Comparison of ENCODE assay signal across 2 cellular contexts in the genomic region with DNA sequence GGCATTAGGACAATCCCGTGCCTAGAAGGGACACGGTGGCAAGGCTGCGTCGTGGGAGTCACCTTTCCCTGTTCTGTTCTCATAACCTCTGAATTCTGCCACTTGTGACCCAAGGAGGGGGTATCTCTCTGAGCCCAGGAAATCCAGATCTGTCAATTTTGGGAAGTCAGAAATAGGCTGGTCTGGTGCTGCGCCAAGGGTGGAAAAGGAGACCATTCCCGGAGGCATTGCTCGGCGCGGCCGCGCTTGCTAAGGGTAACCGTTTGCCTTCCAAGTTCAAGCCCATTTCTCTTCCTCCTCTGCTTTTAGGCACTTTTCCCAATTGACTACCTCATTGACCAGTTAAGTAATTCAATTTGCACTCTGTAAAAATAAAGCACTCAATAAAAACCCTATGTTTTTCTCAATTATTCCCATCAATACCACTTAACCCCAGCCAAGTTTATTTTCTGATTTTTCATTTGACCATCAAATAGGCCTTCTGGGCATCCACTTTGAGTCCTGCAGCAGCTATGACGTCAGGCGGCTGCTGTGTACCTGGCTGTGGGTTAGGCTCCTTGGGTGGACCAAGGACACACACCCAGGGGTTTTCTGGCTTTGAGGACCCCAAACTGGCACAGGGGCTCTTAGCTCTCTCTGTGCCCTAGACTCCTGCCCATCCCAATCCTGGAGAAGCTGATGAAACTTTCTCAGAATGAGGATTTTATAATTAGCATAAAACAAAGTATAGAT.
TF ChIP-seq lines count a peak whose summit lies in the region.

No MANE protein-coding gene starts in this region.

TF ChIP-seq in SK-N-SH, 30 proteins besides CTCF, POLR2A, EP300 and RAD21 (continued from another document):
- TF ChIP-seq, protein P1, sequence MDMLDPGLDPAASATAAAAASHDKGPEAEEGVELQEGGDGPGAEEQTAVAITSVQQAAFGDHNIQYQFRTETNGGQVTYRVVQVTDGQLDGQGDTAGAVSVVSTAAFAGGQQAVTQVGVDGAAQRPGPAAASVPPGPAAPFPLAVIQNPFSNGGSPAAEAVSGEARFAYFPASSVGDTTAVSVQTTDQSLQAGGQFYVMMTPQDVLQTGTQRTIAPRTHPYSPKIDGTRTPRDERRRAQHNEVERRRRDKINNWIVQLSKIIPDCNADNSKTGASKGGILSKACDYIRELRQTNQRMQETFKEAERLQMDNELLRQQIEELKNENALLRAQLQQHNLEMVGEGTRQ (IDR thresholded peaks at IDR 0.05; ENCODE audit: borderline replicate concordance, low read depth, low read length): no peak
- TF ChIP-seq, protein P2, sequence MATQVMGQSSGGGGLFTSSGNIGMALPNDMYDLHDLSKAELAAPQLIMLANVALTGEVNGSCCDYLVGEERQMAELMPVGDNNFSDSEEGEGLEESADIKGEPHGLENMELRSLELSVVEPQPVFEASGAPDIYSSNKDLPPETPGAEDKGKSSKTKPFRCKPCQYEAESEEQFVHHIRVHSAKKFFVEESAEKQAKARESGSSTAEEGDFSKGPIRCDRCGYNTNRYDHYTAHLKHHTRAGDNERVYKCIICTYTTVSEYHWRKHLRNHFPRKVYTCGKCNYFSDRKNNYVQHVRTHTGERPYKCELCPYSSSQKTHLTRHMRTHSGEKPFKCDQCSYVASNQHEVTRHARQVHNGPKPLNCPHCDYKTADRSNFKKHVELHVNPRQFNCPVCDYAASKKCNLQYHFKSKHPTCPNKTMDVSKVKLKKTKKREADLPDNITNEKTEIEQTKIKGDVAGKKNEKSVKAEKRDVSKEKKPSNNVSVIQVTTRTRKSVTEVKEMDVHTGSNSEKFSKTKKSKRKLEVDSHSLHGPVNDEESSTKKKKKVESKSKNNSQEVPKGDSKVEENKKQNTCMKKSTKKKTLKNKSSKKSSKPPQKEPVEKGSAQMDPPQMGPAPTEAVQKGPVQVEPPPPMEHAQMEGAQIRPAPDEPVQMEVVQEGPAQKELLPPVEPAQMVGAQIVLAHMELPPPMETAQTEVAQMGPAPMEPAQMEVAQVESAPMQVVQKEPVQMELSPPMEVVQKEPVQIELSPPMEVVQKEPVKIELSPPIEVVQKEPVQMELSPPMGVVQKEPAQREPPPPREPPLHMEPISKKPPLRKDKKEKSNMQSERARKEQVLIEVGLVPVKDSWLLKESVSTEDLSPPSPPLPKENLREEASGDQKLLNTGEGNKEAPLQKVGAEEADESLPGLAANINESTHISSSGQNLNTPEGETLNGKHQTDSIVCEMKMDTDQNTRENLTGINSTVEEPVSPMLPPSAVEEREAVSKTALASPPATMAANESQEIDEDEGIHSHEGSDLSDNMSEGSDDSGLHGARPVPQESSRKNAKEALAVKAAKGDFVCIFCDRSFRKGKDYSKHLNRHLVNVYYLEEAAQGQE (IDR thresholded peaks at IDR 0.05; ENCODE audit: low read depth, low read length): no peak
- TF ChIP-seq JUND (IDR thresholded peaks at IDR 0.05) (no peak), ELF1 (IDR thresholded peaks at IDR 0.05) (no peak), YY1 (IDR thresholded peaks at IDR 0.05; ENCODE audit: low read depth) (no peak), GATA2 (CRISPR knock-in tag; IDR thresholded peaks at IDR 0.05) (no peak), NRF1 (IDR thresholded peaks at IDR 0.05; ENCODE audit: low read depth, low read length) (no peak), NFIC (IDR thresholded peaks at IDR 0.05; ENCODE audit: borderline replicate concordance) (no peak), RFX5 (IDR thresholded peaks at IDR 0.05; ENCODE audit: low read length) (no peak), POLR2AphosphoS5 (IDR thresholded peaks at IDR 0.05; ENCODE audit: low read depth, low read length) (no peak), CHD2 (IDR thresholded peaks at IDR 0.05; ENCODE audit: low read length, partially characterized antibody) (no peak), SIN3A (IDR thresholded peaks at IDR 0.05; ENCODE audit: borderline replicate concordance, low read depth, low read length) (no peak)
- TF ChIP-seq, protein P3, sequence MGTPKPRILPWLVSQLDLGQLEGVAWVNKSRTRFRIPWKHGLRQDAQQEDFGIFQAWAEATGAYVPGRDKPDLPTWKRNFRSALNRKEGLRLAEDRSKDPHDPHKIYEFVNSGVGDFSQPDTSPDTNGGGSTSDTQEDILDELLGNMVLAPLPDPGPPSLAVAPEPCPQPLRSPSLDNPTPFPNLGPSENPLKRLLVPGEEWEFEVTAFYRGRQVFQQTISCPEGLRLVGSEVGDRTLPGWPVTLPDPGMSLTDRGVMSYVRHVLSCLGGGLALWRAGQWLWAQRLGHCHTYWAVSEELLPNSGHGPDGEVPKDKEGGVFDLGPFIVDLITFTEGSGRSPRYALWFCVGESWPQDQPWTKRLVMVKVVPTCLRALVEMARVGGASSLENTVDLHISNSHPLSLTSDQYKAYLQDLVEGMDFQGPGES (IDR thresholded peaks at IDR 0.05; ENCODE audit: low read depth, low read length): no peak
- TF ChIP-seq, protein P4, sequence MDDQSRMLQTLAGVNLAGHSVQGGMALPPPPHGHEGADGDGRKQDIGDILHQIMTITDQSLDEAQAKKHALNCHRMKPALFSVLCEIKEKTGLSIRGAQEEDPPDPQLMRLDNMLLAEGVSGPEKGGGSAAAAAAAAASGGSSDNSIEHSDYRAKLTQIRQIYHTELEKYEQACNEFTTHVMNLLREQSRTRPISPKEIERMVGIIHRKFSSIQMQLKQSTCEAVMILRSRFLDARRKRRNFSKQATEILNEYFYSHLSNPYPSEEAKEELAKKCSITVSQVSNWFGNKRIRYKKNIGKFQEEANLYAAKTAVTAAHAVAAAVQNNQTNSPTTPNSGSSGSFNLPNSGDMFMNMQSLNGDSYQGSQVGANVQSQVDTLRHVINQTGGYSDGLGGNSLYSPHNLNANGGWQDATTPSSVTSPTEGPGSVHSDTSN (IDR thresholded peaks at IDR 0.05): no peak

TF ChIP-seq in SK-N-SH treated with all-trans-retinoic acid at 6 μM for 48 hours, 23 proteins besides CTCF, POLR2A, EP300 and RAD21 (continued from another document):
- TF ChIP-seq, protein P5, sequence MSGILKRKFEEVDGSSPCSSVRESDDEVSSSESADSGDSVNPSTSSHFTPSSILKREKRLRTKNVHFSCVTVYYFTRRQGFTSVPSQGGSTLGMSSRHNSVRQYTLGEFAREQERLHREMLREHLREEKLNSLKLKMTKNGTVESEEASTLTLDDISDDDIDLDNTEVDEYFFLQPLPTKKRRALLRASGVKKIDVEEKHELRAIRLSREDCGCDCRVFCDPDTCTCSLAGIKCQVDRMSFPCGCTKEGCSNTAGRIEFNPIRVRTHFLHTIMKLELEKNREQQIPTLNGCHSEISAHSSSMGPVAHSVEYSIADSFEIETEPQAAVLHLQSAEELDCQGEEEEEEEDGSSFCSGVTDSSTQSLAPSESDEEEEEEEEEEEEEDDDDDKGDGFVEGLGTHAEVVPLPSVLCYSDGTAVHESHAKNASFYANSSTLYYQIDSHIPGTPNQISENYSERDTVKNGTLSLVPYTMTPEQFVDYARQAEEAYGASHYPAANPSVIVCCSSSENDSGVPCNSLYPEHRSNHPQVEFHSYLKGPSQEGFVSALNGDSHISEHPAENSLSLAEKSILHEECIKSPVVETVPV (CRISPR knock-in tag; IDR thresholded peaks at IDR 0.05): no peak
- TF ChIP-seq PPARA (CRISPR knock-in tag; IDR thresholded peaks at IDR 0.05; ENCODE audit: borderline replicate concordance) (no peak), RARB (CRISPR knock-in tag; IDR thresholded peaks at IDR 0.05) (no peak), ZC3H10 (CRISPR knock-in tag; IDR thresholded peaks at IDR 0.05) (no peak), GLIS3 (CRISPR knock-in tag; IDR thresholded peaks at IDR 0.05) (no peak), ZNF8 (CRISPR knock-in tag; IDR thresholded peaks at IDR 0.05) (no peak), ZFP30 (CRISPR knock-in tag; IDR thresholded peaks at IDR 0.05) (no peak), OSR1 (CRISPR knock-in tag; IDR thresholded peaks at IDR 0.05) (no peak), TCF4 (CRISPR knock-in tag; IDR thresholded peaks at IDR 0.05; ENCODE audit: borderline replicate concordance) (no peak), TOX (CRISPR knock-in tag; IDR thresholded peaks at IDR 0.05; ENCODE audit: borderline replicate concordance) (no peak)
- TF ChIP-seq, protein P6, sequence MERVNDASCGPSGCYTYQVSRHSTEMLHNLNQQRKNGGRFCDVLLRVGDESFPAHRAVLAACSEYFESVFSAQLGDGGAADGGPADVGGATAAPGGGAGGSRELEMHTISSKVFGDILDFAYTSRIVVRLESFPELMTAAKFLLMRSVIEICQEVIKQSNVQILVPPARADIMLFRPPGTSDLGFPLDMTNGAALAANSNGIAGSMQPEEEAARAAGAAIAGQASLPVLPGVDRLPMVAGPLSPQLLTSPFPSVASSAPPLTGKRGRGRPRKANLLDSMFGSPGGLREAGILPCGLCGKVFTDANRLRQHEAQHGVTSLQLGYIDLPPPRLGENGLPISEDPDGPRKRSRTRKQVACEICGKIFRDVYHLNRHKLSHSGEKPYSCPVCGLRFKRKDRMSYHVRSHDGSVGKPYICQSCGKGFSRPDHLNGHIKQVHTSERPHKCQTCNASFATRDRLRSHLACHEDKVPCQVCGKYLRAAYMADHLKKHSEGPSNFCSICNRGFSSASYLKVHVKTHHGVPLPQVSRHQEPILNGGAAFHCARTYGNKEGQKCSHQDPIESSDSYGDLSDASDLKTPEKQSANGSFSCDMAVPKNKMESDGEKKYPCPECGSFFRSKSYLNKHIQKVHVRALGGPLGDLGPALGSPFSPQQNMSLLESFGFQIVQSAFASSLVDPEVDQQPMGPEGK (CRISPR knock-in tag; IDR thresholded peaks at IDR 0.05; ENCODE audit: borderline replicate concordance): no peak
- TF ChIP-seq, protein P7, sequence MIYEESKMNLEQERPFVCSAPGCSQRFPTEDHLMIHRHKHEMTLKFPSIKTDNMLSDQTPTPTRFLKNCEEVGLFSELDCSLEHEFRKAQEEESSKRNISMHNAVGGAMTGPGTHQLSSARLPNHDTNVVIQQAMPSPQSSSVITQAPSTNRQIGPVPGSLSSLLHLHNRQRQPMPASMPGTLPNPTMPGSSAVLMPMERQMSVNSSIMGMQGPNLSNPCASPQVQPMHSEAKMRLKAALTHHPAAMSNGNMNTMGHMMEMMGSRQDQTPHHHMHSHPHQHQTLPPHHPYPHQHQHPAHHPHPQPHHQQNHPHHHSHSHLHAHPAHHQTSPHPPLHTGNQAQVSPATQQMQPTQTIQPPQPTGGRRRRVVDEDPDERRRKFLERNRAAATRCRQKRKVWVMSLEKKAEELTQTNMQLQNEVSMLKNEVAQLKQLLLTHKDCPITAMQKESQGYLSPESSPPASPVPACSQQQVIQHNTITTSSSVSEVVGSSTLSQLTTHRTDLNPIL (CRISPR knock-in tag; IDR thresholded peaks at IDR 0.05; ENCODE audit: low read depth): no peak
- TF ChIP-seq, protein P8, sequence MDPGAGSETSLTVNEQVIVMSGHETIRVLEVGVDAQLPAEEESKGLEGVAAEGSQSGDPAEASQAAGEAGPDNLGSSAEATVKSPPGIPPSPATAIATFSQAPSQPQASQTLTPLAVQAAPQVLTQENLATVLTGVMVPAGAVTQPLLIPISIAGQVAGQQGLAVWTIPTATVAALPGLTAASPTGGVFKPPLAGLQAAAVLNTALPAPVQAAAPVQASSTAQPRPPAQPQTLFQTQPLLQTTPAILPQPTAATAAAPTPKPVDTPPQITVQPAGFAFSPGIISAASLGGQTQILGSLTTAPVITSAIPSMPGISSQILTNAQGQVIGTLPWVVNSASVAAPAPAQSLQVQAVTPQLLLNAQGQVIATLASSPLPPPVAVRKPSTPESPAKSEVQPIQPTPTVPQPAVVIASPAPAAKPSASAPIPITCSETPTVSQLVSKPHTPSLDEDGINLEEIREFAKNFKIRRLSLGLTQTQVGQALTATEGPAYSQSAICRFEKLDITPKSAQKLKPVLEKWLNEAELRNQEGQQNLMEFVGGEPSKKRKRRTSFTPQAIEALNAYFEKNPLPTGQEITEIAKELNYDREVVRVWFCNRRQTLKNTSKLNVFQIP (CRISPR knock-in tag; IDR thresholded peaks at IDR 0.05; ENCODE audit: borderline replicate concordance, low read depth): no peak
